In the genomic region with DNA sequence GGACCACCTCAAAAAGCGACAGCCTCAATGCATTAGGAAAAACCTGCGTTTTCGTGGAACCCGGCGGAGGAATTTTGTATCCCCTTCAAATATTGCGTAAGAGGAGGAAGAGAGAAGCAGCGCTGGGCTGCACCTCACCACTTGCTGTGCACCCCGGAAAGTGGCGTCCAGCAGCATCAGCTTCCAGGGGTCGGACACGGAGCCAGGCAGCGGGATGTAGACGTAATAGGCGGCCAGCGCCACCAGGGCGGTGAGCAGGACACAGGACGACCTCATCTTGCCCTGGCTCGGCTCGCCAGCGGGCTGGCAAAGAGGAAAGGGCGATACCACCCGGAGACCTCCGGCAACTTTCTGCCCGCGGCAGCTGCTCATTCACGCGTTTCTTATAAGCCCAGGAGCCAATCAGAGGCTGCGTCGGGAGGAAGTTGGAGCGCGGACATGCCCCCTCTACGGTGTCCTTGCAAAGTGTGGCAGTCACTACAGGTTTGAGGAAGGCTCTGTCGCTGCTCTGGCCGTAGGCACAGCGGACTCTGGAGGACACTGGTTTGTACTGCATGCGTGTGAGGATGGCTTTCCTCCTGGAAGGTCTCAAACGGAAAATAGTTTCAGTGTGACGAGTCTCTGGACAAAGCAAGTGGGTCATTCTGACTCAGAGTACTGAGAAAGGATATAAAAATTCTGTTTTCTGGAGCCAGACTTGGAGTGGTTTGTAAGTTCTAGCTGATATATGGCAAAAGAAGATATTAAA, we compare ENCODE assay signal across 1 cellular context.
TF ChIP-seq lines count a peak whose summit lies in the region.

A gene with protein sequence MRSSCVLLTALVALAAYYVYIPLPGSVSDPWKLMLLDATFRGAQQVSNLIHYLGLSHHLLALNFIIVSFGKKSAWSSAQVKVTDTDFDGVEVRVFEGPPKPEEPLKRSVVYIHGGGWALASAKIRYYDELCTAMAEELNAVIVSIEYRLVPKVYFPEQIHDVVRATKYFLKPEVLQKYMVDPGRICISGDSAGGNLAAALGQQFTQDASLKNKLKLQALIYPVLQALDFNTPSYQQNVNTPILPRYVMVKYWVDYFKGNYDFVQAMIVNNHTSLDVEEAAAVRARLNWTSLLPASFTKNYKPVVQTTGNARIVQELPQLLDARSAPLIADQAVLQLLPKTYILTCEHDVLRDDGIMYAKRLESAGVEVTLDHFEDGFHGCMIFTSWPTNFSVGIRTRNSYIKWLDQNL (minus strand): TSS at position 359 of the 748 bp plus-strand sequence. CDS start 83 bp downstream, at position 276.

TF ChIP-seq in HepG2, 621 proteins besides CTCF, POLR2A, EP300 and RAD21 (continued from another document and continues in another):
- TF ChIP-seq, protein P1, sequence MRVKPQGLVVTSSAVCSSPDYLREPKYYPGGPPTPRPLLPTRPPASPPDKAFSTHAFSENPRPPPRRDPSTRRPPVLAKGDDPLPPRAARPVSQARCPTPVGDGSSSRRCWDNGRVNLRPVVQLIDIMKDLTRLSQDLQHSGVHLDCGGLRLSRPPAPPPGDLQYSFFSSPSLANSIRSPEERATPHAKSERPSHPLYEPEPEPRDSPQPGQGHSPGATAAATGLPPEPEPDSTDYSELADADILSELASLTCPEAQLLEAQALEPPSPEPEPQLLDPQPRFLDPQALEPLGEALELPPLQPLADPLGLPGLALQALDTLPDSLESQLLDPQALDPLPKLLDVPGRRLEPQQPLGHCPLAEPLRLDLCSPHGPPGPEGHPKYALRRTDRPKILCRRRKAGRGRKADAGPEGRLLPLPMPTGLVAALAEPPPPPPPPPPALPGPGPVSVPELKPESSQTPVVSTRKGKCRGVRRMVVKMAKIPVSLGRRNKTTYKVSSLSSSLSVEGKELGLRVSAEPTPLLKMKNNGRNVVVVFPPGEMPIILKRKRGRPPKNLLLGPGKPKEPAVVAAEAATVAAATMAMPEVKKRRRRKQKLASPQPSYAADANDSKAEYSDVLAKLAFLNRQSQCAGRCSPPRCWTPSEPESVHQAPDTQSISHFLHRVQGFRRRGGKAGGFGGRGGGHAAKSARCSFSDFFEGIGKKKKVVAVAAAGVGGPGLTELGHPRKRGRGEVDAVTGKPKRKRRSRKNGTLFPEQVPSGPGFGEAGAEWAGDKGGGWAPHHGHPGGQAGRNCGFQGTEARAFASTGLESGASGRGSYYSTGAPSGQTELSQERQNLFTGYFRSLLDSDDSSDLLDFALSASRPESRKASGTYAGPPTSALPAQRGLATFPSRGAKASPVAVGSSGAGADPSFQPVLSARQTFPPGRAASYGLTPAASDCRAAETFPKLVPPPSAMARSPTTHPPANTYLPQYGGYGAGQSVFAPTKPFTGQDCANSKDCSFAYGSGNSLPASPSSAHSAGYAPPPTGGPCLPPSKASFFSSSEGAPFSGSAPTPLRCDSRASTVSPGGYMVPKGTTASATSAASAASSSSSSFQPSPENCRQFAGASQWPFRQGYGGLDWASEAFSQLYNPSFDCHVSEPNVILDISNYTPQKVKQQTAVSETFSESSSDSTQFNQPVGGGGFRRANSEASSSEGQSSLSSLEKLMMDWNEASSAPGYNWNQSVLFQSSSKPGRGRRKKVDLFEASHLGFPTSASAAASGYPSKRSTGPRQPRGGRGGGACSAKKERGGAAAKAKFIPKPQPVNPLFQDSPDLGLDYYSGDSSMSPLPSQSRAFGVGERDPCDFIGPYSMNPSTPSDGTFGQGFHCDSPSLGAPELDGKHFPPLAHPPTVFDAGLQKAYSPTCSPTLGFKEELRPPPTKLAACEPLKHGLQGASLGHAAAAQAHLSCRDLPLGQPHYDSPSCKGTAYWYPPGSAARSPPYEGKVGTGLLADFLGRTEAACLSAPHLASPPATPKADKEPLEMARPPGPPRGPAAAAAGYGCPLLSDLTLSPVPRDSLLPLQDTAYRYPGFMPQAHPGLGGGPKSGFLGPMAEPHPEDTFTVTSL (CRISPR knock-in tag; IDR thresholded peaks at IDR 0.05; ENCODE audit: borderline replicate concordance), result peak; percentile 60; the same call in 1 of the 2 replicates
- TF ChIP-seq, protein P2, sequence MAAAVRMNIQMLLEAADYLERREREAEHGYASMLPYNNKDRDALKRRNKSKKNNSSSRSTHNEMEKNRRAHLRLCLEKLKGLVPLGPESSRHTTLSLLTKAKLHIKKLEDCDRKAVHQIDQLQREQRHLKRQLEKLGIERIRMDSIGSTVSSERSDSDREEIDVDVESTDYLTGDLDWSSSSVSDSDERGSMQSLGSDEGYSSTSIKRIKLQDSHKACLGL (CRISPR knock-in tag; IDR thresholded peaks at IDR 0.05), result peak; percentile 80
- no peak for TF ChIP-seq ZNF747 (CRISPR knock-in tag; IDR thresholded peaks at IDR 0.05; ENCODE audit: borderline replicate concordance)
- TF ChIP-seq SP4 (CRISPR knock-in tag; IDR thresholded peaks at IDR 0.05), result peak; percentile 65; the same call in 1 of the 2 replicates
- TF ChIP-seq NFYB (CRISPR knock-in tag; IDR thresholded peaks at IDR 0.05), result peak; percentile 82
- TF ChIP-seq, protein P3, sequence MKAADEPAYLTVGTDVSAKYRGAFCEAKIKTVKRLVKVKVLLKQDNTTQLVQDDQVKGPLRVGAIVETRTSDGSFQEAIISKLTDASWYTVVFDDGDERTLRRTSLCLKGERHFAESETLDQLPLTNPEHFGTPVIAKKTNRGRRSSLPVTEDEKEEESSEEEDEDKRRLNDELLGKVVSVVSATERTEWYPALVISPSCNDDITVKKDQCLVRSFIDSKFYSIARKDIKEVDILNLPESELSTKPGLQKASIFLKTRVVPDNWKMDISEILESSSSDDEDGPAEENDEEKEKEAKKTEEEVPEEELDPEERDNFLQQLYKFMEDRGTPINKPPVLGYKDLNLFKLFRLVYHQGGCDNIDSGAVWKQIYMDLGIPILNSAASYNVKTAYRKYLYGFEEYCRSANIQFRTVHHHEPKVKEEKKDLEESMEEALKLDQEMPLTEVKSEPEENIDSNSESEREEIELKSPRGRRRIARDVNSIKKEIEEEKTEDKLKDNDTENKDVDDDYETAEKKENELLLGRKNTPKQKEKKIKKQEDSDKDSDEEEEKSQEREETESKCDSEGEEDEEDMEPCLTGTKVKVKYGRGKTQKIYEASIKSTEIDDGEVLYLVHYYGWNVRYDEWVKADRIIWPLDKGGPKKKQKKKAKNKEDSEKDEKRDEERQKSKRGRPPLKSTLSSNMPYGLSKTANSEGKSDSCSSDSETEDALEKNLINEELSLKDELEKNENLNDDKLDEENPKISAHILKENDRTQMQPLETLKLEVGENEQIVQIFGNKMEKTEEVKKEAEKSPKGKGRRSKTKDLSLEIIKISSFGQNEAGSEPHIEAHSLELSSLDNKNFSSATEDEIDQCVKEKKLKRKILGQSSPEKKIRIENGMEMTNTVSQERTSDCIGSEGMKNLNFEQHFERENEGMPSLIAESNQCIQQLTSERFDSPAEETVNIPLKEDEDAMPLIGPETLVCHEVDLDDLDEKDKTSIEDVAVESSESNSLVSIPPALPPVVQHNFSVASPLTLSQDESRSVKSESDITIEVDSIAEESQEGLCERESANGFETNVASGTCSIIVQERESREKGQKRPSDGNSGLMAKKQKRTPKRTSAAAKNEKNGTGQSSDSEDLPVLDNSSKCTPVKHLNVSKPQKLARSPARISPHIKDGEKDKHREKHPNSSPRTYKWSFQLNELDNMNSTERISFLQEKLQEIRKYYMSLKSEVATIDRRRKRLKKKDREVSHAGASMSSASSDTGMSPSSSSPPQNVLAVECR (CRISPR knock-in tag; IDR thresholded peaks at IDR 0.05; ENCODE audit: borderline replicate concordance), result peak; percentile 90; the same call in 1 of the 2 replicates
- TF ChIP-seq, protein P4, sequence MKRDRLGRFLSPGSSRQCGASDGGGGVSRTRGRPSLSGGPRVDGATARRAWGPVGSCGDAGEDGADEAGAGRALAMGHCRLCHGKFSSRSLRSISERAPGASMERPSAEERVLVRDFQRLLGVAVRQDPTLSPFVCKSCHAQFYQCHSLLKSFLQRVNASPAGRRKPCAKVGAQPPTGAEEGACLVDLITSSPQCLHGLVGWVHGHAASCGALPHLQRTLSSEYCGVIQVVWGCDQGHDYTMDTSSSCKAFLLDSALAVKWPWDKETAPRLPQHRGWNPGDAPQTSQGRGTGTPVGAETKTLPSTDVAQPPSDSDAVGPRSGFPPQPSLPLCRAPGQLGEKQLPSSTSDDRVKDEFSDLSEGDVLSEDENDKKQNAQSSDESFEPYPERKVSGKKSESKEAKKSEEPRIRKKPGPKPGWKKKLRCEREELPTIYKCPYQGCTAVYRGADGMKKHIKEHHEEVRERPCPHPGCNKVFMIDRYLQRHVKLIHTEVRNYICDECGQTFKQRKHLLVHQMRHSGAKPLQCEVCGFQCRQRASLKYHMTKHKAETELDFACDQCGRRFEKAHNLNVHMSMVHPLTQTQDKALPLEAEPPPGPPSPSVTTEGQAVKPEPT (CRISPR knock-in tag; IDR thresholded peaks at IDR 0.05; ENCODE audit: low read depth), result no peak
- TF ChIP-seq, protein P5, sequence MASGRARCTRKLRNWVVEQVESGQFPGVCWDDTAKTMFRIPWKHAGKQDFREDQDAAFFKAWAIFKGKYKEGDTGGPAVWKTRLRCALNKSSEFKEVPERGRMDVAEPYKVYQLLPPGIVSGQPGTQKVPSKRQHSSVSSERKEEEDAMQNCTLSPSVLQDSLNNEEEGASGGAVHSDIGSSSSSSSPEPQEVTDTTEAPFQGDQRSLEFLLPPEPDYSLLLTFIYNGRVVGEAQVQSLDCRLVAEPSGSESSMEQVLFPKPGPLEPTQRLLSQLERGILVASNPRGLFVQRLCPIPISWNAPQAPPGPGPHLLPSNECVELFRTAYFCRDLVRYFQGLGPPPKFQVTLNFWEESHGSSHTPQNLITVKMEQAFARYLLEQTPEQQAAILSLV (CRISPR knock-in tag; IDR thresholded peaks at IDR 0.05; ENCODE audit: borderline replicate concordance), result 0 out of 2 replicates have a peak, but pooled peaks have one; percentile 51
- TF ChIP-seq, protein P6, sequence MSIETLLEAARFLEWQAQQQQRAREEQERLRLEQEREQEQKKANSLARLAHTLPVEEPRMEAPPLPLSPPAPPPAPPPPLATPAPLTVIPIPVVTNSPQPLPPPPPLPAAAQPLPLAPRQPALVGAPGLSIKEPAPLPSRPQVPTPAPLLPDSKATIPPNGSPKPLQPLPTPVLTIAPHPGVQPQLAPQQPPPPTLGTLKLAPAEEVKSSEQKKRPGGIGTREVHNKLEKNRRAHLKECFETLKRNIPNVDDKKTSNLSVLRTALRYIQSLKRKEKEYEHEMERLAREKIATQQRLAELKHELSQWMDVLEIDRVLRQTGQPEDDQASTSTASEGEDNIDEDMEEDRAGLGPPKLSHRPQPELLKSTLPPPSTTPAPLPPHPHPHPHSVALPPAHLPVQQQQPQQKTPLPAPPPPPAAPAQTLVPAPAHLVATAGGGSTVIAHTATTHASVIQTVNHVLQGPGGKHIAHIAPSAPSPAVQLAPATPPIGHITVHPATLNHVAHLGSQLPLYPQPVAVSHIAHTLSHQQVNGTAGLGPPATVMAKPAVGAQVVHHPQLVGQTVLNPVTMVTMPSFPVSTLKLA (IDR thresholded peaks at IDR 0.05), result no peak
- TF ChIP-seq SIX1 (CRISPR knock-in tag; IDR thresholded peaks at IDR 0.05; ENCODE audit: borderline replicate concordance), result no peak
- peak; percentile 76 for TF ChIP-seq ZBTB7B (CRISPR knock-in tag; IDR thresholded peaks at IDR 0.05)
- TF ChIP-seq, protein P7, sequence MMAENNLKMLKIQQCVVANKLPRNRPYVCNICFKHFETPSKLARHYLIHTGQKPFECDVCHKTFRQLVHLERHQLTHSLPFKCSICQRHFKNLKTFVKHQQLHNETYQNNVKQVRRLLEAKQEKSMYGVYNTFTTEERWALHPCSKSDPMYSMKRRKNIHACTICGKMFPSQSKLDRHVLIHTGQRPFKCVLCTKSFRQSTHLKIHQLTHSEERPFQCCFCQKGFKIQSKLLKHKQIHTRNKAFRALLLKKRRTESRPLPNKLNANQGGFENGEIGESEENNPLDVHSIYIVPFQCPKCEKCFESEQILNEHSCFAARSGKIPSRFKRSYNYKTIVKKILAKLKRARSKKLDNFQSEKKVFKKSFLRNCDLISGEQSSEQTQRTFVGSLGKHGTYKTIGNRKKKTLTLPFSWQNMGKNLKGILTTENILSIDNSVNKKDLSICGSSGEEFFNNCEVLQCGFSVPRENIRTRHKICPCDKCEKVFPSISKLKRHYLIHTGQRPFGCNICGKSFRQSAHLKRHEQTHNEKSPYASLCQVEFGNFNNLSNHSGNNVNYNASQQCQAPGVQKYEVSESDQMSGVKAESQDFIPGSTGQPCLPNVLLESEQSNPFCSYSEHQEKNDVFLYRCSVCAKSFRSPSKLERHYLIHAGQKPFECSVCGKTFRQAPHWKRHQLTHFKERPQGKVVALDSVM (CRISPR knock-in tag; IDR thresholded peaks at IDR 0.05), result peak; percentile 47; the same call in 1 of the 2 replicates
- TF ChIP-seq ESRRA (CRISPR knock-in tag; IDR thresholded peaks at IDR 0.05; ENCODE audit: low read depth), result peak; percentile 63; the same call in 1 of the 2 replicates
- TF ChIP-seq HOXA7 (CRISPR knock-in tag; IDR thresholded peaks at IDR 0.05), result no peak
- TF ChIP-seq, protein P8, sequence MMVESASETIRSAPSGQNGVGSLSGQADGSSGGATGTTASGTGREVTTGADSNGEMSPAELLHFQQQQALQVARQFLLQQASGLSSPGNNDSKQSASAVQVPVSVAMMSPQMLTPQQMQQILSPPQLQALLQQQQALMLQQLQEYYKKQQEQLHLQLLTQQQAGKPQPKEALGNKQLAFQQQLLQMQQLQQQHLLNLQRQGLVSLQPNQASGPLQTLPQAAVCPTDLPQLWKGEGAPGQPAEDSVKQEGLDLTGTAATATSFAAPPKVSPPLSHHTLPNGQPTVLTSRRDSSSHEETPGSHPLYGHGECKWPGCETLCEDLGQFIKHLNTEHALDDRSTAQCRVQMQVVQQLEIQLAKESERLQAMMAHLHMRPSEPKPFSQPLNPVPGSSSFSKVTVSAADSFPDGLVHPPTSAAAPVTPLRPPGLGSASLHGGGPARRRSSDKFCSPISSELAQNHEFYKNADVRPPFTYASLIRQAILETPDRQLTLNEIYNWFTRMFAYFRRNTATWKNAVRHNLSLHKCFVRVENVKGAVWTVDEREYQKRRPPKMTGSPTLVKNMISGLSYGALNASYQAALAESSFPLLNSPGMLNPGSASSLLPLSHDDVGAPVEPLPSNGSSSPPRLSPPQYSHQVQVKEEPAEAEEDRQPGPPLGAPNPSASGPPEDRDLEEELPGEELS (CRISPR knock-in tag; IDR thresholded peaks at IDR 0.05), result peak; percentile 50; the same call in 1 of the 2 replicates
- no peak for TF ChIP-seq TRIM24 (CRISPR knock-in tag; IDR thresholded peaks at IDR 0.05)
- no peak for TF ChIP-seq GPN1 (CRISPR knock-in tag; IDR thresholded peaks at IDR 0.05; ENCODE audit: borderline replicate concordance)
- TF ChIP-seq, protein P9, sequence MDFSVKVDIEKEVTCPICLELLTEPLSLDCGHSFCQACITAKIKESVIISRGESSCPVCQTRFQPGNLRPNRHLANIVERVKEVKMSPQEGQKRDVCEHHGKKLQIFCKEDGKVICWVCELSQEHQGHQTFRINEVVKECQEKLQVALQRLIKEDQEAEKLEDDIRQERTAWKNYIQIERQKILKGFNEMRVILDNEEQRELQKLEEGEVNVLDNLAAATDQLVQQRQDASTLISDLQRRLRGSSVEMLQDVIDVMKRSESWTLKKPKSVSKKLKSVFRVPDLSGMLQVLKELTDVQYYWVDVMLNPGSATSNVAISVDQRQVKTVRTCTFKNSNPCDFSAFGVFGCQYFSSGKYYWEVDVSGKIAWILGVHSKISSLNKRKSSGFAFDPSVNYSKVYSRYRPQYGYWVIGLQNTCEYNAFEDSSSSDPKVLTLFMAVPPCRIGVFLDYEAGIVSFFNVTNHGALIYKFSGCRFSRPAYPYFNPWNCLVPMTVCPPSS (IDR thresholded peaks at IDR 0.05), result no peak
- TF ChIP-seq, protein P10, sequence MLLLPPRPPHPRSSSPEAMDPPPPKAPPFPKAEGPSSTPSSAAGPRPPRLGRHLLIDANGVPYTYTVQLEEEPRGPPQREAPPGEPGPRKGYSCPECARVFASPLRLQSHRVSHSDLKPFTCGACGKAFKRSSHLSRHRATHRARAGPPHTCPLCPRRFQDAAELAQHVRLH (CRISPR knock-in tag; IDR thresholded peaks at IDR 0.05; ENCODE audit: borderline replicate concordance, low read depth), result no peak
- no peak for TF ChIP-seq RFX1 (IDR thresholded peaks at IDR 0.05)
- no peak for TF ChIP-seq ZNF10 (CRISPR knock-in tag; IDR thresholded peaks at IDR 0.05; ENCODE audit: borderline replicate concordance, low read depth)
- TF ChIP-seq NCOA2 (CRISPR knock-in tag; IDR thresholded peaks at IDR 0.05), result 0 out of 2 replicates have a peak, but pooled peaks have one; percentile 39
